8 cellular contexts compared by ENCODE assay signal in genomic region chr6:7909323-7910276, GRCh38. TPM values are rescaled to one million over a fixed set of nuclear protein-coding genes. Genes with fewer than 3 reads are reported as not detected.
DNase-seq lines count a peak whose midpoint lies in the region; ATAC-seq and TF ChIP-seq lines count a peak whose summit lies in the region.

No MANE protein-coding gene starts in this region.

- H3K4me3 ChIP-seq in AG09309 (ENCODE audit: control insufficient read depth, low read depth, low read length) (peak overlapping the region; percentile 50), adipocyte (ENCODE audit: low read length) (peak overlapping the region; percentile 85), right cardiac atrium (ENCODE audit: low read length) (peak overlapping the region; percentile 96), retinal pigment epithelial cell (ENCODE audit: low read length) (peak overlapping the region; percentile 60)

- H3K27me3 ChIP-seq in adipocyte (replicated peaks; ENCODE audit: control insufficient read depth, insufficient read depth, low read length) (no peaks in the 10 kb centered on the region), right cardiac atrium (ENCODE audit: control insufficient read depth, insufficient read depth) (no peaks in the 10 kb centered on the region)

- H3K4me1 ChIP-seq in adipocyte (ENCODE audit: control insufficient read depth, insufficient read depth, low read length), result peaks cover 39% of the 10 kb centered on the region
- H3K4me1 ChIP-seq in right cardiac atrium (ENCODE audit: control insufficient read depth, insufficient read depth, low read length), result peaks cover 10% of the 10 kb centered on the region

- DNase-seq in AG09309 (ENCODE audit: low read depth) (no peak), RPMI8226 (peak; percentile 75), adipocyte (ENCODE audit: low read depth) (peak; percentile 66), right cardiac atrium (peak; percentile 72 to 88 (median 85)), retinal pigment epithelial cell (ENCODE audit: low read depth) (no peak), NCI-H226 (no peak)

- intact Hi-C loops in right cardiac atrium (cut with DNase I), result no loop called here

- peaks cover 3% of the 10 kb centered on the region for H3K36me3 ChIP-seq in adipocyte (ENCODE audit: control insufficient read depth, insufficient read depth, low read length, severe bottlenecking)

- TF ChIP-seq CTCF in AG09309 (IDR thresholded peaks at IDR 0.05; ENCODE audit: control insufficient read depth, insufficient read depth, low read depth, low read length, missing control alignments), result no peak
- no peak for TF ChIP-seq CTCF in retinal pigment epithelial cell (conservative IDR thresholded peaks at IDR 0.05; ENCODE audit: low read depth, low read length)

- no peaks in the 10 kb centered on the region for H3K9me3 ChIP-seq in adipocyte (ENCODE audit: control insufficient read depth, low read length)
- H3K9me3 ChIP-seq in right cardiac atrium (ENCODE audit: control insufficient read depth, low read length), result no peaks in the 10 kb centered on the region

- peak overlapping the region; percentile 85 for H3K9ac ChIP-seq in adipocyte (ENCODE audit: low read length)

- H3K27ac ChIP-seq in right cardiac atrium (ENCODE audit: low read length), result peak overlapping the region; percentile 8

- ATAC-seq in GM18502 (IDR thresholded peaks at IDR 0.05; ENCODE audit: poor library complexity, unreplicated experiment) (peak; percentile 28), HG03103 (IDR thresholded peaks at IDR 0.05; ENCODE audit: low read depth, unreplicated experiment) (peak; percentile 25), right cardiac atrium (peak; percentile 68 to 72)

- WGBS in right cardiac atrium, result 2% methylated on average over 66 of the region's 66 CpGs

RNA-seq across cellular contexts. Expression of gene TXNDC5, which starts 1.0 kb away (rescaled TPM):
- total RNA-seq in right cardiac atrium, result 10 to 100 TPM; 47.0 to 59.5 (median 57.4) TPM
- 38.2 TPM for polyA plus RNA-seq in right cardiac atrium

Comparison
In these comparisons a context has a peak if more than half of its experiments do, and no peak if none do; other contexts are left out.
1. DNase-seq: peak in RPMI8226 (single experiment), adipocyte (single experiment) and right cardiac atrium (3 of 3); none in AG09309 (single experiment), retinal pigment epithelial cell (single experiment) and NCI-H226 (single experiment).
2. Peak in every context shown above with its lines, with median percentiles within 50 percentile points of each other: H3K4me3 ChIP-seq and ATAC-seq.